In the genomic region with DNA sequence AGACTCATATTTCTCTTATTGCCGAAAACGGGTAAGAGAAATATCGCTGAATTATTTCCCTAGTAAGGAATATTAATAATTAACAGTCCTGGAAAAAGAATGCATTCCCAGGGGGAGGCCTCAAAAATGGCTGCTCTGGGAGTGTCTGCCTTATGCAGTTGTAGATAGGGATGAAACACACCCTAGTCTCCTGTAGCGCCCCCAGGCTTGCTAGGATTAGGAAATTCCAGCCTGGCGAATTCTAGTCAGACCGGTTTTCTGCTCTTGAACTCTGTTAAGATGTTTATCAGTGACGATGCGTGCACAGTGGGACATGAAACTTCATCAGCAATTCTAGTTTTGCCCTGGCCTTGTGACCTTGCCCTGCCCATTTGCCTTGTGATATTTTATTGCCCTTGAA, we compare ENCODE assay signal across 4 cellular contexts. TPM values are rescaled to one million over a fixed set of nuclear protein-coding genes. Genes with fewer than 3 reads are reported as not detected.
"Had no signal": no experiment of that assay in that cellular context is flagged by ENCODE, and none has a peak within 500 bp of the region (broad histone marks: within the 10 kb centered on the region; RNA-seq: fewer than 3 reads in every experiment).

No MANE protein-coding gene starts in this region.

RNA-seq across cellular contexts. Expression of a gene that starts 18.2 kb away (rescaled TPM):
- total RNA-seq: left lobe of liver; lung microvascular endothelial cell; naive thymus-derived CD8-positive, alpha-beta T cell; osteoblast had no signal
- polyA plus RNA-seq: naive thymus-derived CD8-positive, alpha-beta T cell had no signal

RNA-seq across cellular contexts. Expression of a gene that starts 54.9 kb away (rescaled TPM):
- total RNA-seq: naive thymus-derived CD8-positive, alpha-beta T cell had no signal
- polyA plus RNA-seq: naive thymus-derived CD8-positive, alpha-beta T cell had no signal
